8 cellular contexts compared by ENCODE assay signal in genomic region chr20:34709836-34710567, GRCh38. TPM values are rescaled to one million over a fixed set of nuclear protein-coding genes. Genes with fewer than 3 reads are reported as not detected.
DNase-seq lines count a peak whose midpoint lies in the region; ATAC-seq lines count a peak whose summit lies in the region.

No MANE protein-coding gene starts in this region.

- H3K27ac Mint-ChIP-seq in CD8-positive, alpha-beta memory T cell: peak overlapping the region; percentile 59 to 99 (median 92)

- H3K36me3 Mint-ChIP-seq in CD8-positive, alpha-beta memory T cell: peaks cover 0 to 22% (median 3%) of the 10 kb centered on the region in 3 donors

- peaks cover 9 to 28% (median 13%) of the 10 kb centered on the region in 3 donors for H3K4me1 Mint-ChIP-seq in CD8-positive, alpha-beta memory T cell

- H3K27me3 ChIP-seq in CD8-positive, alpha-beta memory T cell (ENCODE audit: insufficient read depth, low read length, poor library complexity, severe bottlenecking): no peaks in the 10 kb centered on the region

- peak overlapping the region; percentile 79 for H3K27ac ChIP-seq in CD8-positive, alpha-beta memory T cell (ENCODE audit: low read depth, low read length)
- H3K27ac ChIP-seq in angular gyrus (ENCODE audit: low read depth, low read length): peak overlapping the region; percentile 60

- peak overlapping the region; percentile 76 for H3K4me3 ChIP-seq in CD8-positive, alpha-beta memory T cell (ENCODE audit: low read length)

- CTCF ChIA-PET in CD8-positive, alpha-beta memory T cell (lab: Charles Lee): interaction anchor here (1.0 to 2.9 kb wide), 3 partner anchors 34 to 397 kb away, joined by 3 to 14 read pairs (median 3); partner anchors contain the start of gene PIGU

- H3K4me3 Mint-ChIP-seq in CD8-positive, alpha-beta memory T cell: peak overlapping the region; percentile 86 to 96 (median 90)

- H3K4me1 ChIP-seq in CD8-positive, alpha-beta memory T cell (ENCODE audit: insufficient read depth, low read length): peaks cover 10% of the 10 kb centered on the region

- no peaks in the 10 kb centered on the region for H3K9me3 ChIP-seq in CD8-positive, alpha-beta memory T cell (ENCODE audit: low read length)

- DNase-seq in CD8-positive, alpha-beta memory T cell: peak in 2 of 5 donors; percentile 40 to 68
- peak; percentile 93 for DNase-seq in NCI-H69 (lab: John Stamatoyannopoulos, UW)
- peak; percentile 77 to 91 for DNase-seq in hippocampal formation (lab: John Stamatoyannopoulos, UW)
- peak; percentile 95 for DNase-seq in retina

- ATAC-seq in GM18907 (IDR thresholded peaks at IDR 0.05; ENCODE audit: unreplicated experiment) (peak; percentile 37), HG03159 (IDR thresholded peaks at IDR 0.05; ENCODE audit: unreplicated experiment) (peak; percentile 16), HG03378 (IDR thresholded peaks at IDR 0.05; ENCODE audit: unreplicated experiment) (no peak)

- H3K27me3 Mint-ChIP-seq in CD8-positive, alpha-beta memory T cell: peaks cover 0 to 5% of the 10 kb centered on the region in 2 donors

- no peaks in the 10 kb centered on the region for H3K9me3 Mint-ChIP-seq in CD8-positive, alpha-beta memory T cell

- POLR2A ChIA-PET in CD8-positive, alpha-beta memory T cell (lab: Charles Lee): interaction anchor here (1.1 to 2.6 kb wide), 2 partner anchors 10 to 33 kb away, joined by 5 to 6 read pairs; partner anchors contain the start of gene PIGU

- no peaks in the 10 kb centered on the region for H3K36me3 ChIP-seq in CD8-positive, alpha-beta memory T cell (ENCODE audit: insufficient read depth, low read length)

RNA-seq across cellular contexts. Expression of gene TP53INP2, which starts 5.9 kb away (rescaled TPM):
- total RNA-seq in CD8-positive, alpha-beta memory T cell: 1 to 10 TPM; 3.5 to 3.6 TPM
- polyA plus RNA-seq in CD8-positive, alpha-beta memory T cell: 1.1 TPM

RNA-seq across cellular contexts. Expression of gene PIGU, which starts 33.1 kb away (rescaled TPM):
- total RNA-seq in CD8-positive, alpha-beta memory T cell: 10 to 100 TPM; 24.9 to 26.3 TPM
- polyA plus RNA-seq in CD8-positive, alpha-beta memory T cell: 33.0 TPM
